1 cellular context compared by ENCODE assay signal in the genomic region with DNA sequence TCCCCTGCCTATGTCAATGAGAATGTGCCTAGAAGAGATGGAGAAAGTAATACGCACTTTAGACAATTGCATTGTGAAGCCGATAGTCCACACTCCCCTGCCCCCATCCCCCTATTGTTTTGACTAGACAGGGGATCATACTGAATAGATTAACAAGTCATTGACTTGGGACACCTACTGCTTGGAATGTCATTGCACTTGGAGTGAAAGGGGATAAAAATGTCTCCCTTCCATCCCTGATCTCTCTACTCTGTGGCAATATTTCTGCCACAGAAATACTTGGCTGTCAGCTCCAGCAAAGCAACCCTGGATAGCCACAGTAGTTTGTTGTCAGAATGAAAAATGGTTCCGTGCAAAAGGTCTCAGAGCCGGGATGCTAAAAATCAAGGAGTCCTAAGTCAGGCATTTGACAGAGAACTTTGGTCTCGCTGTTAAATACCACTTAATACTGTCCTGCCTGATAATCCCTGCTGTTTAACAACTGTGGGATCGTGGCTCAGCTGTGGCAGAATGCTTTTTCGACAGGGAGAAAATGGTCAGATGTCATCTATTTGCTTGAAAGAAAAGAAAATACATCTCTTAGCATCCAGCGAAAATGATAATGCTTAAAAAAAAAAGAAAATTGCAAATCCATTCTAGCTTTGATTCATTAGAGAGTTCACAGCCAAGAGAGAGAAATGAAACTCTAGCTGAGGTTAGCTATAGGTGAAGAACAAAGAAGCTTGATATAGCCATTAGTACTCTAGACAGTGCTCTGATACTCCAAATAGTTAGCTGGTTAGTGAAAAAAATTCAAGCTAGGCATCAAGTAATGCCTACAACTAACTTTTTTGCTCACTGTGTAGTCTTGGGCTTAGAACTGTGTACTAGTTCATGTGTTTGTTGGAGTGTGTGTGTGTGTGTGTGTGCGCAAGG.
TF ChIP-seq lines count a peak whose summit lies in the region.

No MANE protein-coding gene starts in this region.

TF ChIP-seq in HEK293, 187 proteins besides CTCF, POLR2A, EP300 and RAD21 (continued from another document):
- TF ChIP-seq, protein P1, sequence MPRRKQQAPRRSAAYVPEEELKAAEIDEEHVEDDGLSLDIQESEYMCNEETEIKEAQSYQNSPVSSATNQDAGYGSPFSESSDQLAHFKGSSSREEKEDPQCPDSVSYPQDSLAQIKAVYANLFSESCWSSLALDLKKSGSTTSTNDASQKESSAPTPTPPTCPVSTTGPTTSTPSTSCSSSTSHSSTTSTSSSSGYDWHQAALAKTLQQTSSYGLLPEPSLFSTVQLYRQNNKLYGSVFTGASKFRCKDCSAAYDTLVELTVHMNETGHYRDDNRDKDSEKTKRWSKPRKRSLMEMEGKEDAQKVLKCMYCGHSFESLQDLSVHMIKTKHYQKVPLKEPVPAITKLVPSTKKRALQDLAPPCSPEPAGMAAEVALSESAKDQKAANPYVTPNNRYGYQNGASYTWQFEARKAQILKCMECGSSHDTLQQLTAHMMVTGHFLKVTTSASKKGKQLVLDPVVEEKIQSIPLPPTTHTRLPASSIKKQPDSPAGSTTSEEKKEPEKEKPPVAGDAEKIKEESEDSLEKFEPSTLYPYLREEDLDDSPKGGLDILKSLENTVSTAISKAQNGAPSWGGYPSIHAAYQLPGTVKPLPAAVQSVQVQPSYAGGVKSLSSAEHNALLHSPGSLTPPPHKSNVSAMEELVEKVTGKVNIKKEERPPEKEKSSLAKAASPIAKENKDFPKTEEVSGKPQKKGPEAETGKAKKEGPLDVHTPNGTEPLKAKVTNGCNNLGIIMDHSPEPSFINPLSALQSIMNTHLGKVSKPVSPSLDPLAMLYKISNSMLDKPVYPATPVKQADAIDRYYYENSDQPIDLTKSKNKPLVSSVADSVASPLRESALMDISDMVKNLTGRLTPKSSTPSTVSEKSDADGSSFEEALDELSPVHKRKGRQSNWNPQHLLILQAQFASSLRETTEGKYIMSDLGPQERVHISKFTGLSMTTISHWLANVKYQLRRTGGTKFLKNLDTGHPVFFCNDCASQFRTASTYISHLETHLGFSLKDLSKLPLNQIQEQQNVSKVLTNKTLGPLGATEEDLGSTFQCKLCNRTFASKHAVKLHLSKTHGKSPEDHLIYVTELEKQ (tag by site-specific recombination; IDR thresholded peaks at IDR 0.05; ENCODE audit: borderline replicate concordance), result no peak
- TF ChIP-seq ZNF37A (tag by site-specific recombination; IDR thresholded peaks at IDR 0.05) (no peak), ZNF335 (tag by site-specific recombination; conservative IDR thresholded peaks at IDR 0.05) (no peak), ZNF311 (tag by site-specific recombination; IDR thresholded peaks at IDR 0.05; ENCODE audit: borderline replicate concordance) (no peak), PRDM1 (tag by site-specific recombination; IDR thresholded peaks at IDR 0.05) (peak; percentile 30; the same call in 1 of the 2 replicates), MZF1 (tag by site-specific recombination; IDR thresholded peaks at IDR 0.05; ENCODE audit: borderline replicate concordance) (0 out of 2 replicates have a peak, but pooled peaks have one; percentile 37), ZNF623 (tag by site-specific recombination; IDR thresholded peaks at IDR 0.05) (no peak)
- TF ChIP-seq, protein P2, sequence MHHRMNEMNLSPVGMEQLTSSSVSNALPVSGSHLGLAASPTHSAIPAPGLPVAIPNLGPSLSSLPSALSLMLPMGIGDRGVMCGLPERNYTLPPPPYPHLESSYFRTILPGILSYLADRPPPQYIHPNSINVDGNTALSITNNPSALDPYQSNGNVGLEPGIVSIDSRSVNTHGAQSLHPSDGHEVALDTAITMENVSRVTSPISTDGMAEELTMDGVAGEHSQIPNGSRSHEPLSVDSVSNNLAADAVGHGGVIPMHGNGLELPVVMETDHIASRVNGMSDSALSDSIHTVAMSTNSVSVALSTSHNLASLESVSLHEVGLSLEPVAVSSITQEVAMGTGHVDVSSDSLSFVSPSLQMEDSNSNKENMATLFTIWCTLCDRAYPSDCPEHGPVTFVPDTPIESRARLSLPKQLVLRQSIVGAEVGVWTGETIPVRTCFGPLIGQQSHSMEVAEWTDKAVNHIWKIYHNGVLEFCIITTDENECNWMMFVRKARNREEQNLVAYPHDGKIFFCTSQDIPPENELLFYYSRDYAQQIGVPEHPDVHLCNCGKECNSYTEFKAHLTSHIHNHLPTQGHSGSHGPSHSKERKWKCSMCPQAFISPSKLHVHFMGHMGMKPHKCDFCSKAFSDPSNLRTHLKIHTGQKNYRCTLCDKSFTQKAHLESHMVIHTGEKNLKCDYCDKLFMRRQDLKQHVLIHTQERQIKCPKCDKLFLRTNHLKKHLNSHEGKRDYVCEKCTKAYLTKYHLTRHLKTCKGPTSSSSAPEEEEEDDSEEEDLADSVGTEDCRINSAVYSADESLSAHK (tag by site-specific recombination; IDR thresholded peaks at IDR 0.05), result peak; percentile 41; the same call in 1 of the 2 replicates
